ENCODE assay signal across 10 cellular contexts in the genomic region with DNA sequence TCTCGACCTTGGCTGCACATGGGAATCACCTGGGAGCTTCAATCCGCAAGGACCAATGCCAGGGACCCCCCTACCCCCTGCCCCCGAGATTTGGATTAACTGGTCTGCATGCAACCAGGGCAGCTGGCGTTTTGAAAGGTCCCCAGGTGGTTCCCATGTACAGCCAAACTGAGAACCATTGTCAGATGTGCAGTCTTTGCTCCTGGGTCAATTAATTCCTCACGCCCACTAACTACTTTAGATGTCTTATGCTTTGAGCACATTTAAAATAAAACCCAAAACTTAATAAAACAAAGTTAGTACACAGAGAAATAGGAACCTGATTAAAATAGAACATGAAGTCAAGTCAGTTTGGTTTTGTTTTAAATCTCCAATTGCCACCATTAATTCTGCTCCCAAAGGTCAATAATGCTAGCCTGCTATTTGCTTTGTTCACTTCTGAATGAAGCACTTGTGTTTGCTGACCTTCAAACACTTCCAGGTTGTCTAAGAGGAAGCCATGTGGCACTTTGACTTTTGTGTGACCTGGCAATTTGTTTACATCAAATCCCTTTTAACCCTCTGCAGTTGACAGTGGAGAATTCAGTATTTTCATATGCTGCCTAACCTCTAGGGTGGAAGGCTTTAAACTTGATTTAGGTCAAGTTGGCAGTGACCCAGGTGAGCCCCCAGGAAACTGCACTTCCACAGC. TPM values are rescaled to one million over a fixed set of nuclear protein-coding genes. Genes with fewer than 3 reads are reported as not detected.
DNase-seq lines count a peak whose midpoint lies in the region; ATAC-seq, FAIRE-seq and TF ChIP-seq lines count a peak whose summit lies in the region.
"Had no signal": no experiment of that assay in that cellular context is flagged by ENCODE, and none has a peak within 500 bp of the region (broad histone marks: within the 10 kb centered on the region; RNA-seq: fewer than 3 reads in every experiment).

No MANE protein-coding gene starts in this region.

- intact Hi-C loops in A673 (cut with micrococcal nuclease; ENCODE audit: unreplicated experiment) = loop anchor here (1.0 to 10.0 kb wide), 4 partner anchors 397 to 1077 kb away; partner anchors contain the start of gene GEMIN8
- intact Hi-C loops in activated B cell treated with CpG ODN at 0.5 μM for 24 hours (cut with micrococcal nuclease) = loop anchor here (1.0 to 5.0 kb wide), 5 partner anchors 145 to 700 kb away; no protein-coding TSS in a partner anchor
- intact Hi-C loops in right lobe of liver (cut with DNase I) = loop anchor here in 1 of 2 donors (5.0 kb wide), 1 partner anchor 540 kb away; no protein-coding TSS in a partner anchor
- intact Hi-C loops in tibial artery (cut with DNase I; ENCODE audit: low total_unique reads) = loop anchor here (10.0 kb wide), 1 partner anchor 697 kb away; no protein-coding TSS in a partner anchor
- intact Hi-C loops in psoas muscle (cut with DNase I) = loop anchor here (2.0 to 5.0 kb wide), 2 partner anchors 540 to 541 kb away; no protein-coding TSS in a partner anchor

- no TSS peak for BruUV-seq in A673 (replicated peaks; lab: Mats Ljungman, UMichigan)

- WGBS in right lobe of liver (ENCODE audit: insufficient coverage, low coverage, low lambda C conversion rate, missing lambda C conversion rate) = 58% methylated on average over 5 of the region's 5 CpGs
- 49 to 75% (median 65%) methylated on average over 5 of the region's 5 CpGs for WGBS in psoas muscle, 3 donors

- peaks cover 37% of the 10 kb centered on the region for H3K4me1 ChIP-seq in A673 (ENCODE audit: insufficient read depth, low read length, poor library complexity, severe bottlenecking)
- H3K4me1 ChIP-seq in right lobe of liver = peaks cover 0 to 15% (median 6%) of the 10 kb centered on the region in 4 donors
- H3K4me1 ChIP-seq in tibial artery = peaks cover 0 to 12% (median 0%) of the 10 kb centered on the region in 4 donors
- H3K4me1 ChIP-seq in psoas muscle = peaks cover 5% of the 10 kb centered on the region

- FAIRE-seq in GM18507 (lab: Jason Lieb, UNC) = peak; percentile 18
- FAIRE-seq: bronchial epithelial cell, islet of Langerhans had no signal

- no peak for DNase-seq in A673 (ENCODE audit: low spot score)
- no peak for DNase-seq in GM18507 (ENCODE audit: extremely low spot score, insufficient read length, low read depth)
- no peak for DNase-seq in activated B cell treated with CpG ODN at 0.5 μM for 24 hours
- DNase-seq in right lobe of liver = no peak
- no peak for DNase-seq in tibial artery
- no peak for DNase-seq in NCI-H446 treated with DMSO at 0.1 percent for 48 hours (lab: John Stamatoyannopoulos, UW)
- no peak for DNase-seq in psoas muscle
- DNase-seq in stimulated activated CD4-positive, alpha-beta T cell treated with anti-CD3 and anti-CD28 coated beads, Interleukin-2, amount 100 ng/mL, for 24 hours = no peak

- H3K9me3 ChIP-seq in A673 (ENCODE audit: low read depth, low read length, poor library complexity, severe bottlenecking) (no peaks in the 10 kb centered on the region), right lobe of liver (no peaks in the 10 kb centered on the region), tibial artery (no peaks in the 10 kb centered on the region), psoas muscle (no peaks in the 10 kb centered on the region)

- H3K36me3 ChIP-seq in A673 (ENCODE audit: insufficient read depth, low read length, poor library complexity, severe bottlenecking) (no peaks in the 10 kb centered on the region), right lobe of liver (no peaks in the 10 kb centered on the region), tibial artery (no peaks in the 10 kb centered on the region), psoas muscle (ENCODE audit: insufficient read depth in 1 of 2, low read depth in 1 of 2) (no peaks in the 10 kb centered on the region)

- H3K4me3 ChIP-seq in A673 (ENCODE audit: low read depth, low read length, poor library complexity, severe bottlenecking) (no peak overlapping the region), right lobe of liver (no peak overlapping the region), tibial artery (no peak overlapping the region), psoas muscle (no peak overlapping the region)

- no peak for ATAC-seq in activated B cell treated with CpG ODN at 0.5 μM for 24 hours (ENCODE audit: low read depth)
- ATAC-seq in right lobe of liver = peak; percentile 7 to 80 (median 45)
- no peak for ATAC-seq in psoas muscle

- no peak for TF ChIP-seq CTCF in A673 (conservative IDR thresholded peaks at IDR 0.05; ENCODE audit: low read depth, low read length)
- no peak for TF ChIP-seq CTCF in activated B cell treated with CpG ODN at 0.5 μM for 24 hours (IDR thresholded peaks at IDR 0.05)
- no peak for TF ChIP-seq CTCF in right lobe of liver (IDR thresholded peaks at IDR 0.05)
- no peak for TF ChIP-seq CTCF in tibial artery (IDR thresholded peaks at IDR 0.05)
- TF ChIP-seq CTCF in psoas muscle (IDR thresholded peaks at IDR 0.05) = no peak

- H3K27ac Mint-ChIP-seq in activated B cell treated with CpG ODN at 0.5 μM for 24 hours = peak overlapping the region; percentile 92

- H3K9me3 Mint-ChIP-seq in activated B cell treated with CpG ODN at 0.5 μM for 24 hours = no peaks in the 10 kb centered on the region

- H3K36me3 Mint-ChIP-seq in activated B cell treated with CpG ODN at 0.5 μM for 24 hours (ENCODE audit: low read depth) = no peaks in the 10 kb centered on the region

- H3K27ac ChIP-seq in A673 (ENCODE audit: low read depth, low read length, poor library complexity, severe bottlenecking) = peak overlapping the region; percentile 51
- H3K27ac ChIP-seq in right lobe of liver = peak overlapping the region in 1 of 3 donors; percentile 7
- H3K27ac ChIP-seq in tibial artery = peak overlapping the region in 1 of 2 donors; percentile 39
- H3K27ac ChIP-seq in psoas muscle = no peak overlapping the region

- peaks cover 63% of the 10 kb centered on the region for H3K4me1 Mint-ChIP-seq in activated B cell treated with CpG ODN at 0.5 μM for 24 hours

- TF ChIP-seq POLR2A in right lobe of liver (IDR thresholded peaks at IDR 0.05) = no peak

- no peaks in the 10 kb centered on the region for H3K27me3 Mint-ChIP-seq in activated B cell treated with CpG ODN at 0.5 μM for 24 hours

- CTCF ChIA-PET in A673 (lab: Charles Lee) = interaction anchor here (2.9 kb wide), 1 partner anchor 541 kb away, joined by 55 read pairs; no protein-coding TSS in a partner anchor
- CTCF ChIA-PET in activated B cell treated with CpG ODN at 0.5 μM for 24 hours (lab: Charles Lee) = interaction anchor here (0.6 to 6.8 kb wide), 13 partner anchors 10 to 541 kb away, joined by 3 to 142 read pairs (median 13); partner anchors contain the start of gene TMSB4X

- POLR2A ChIA-PET in A673 (lab: Charles Lee; ENCODE audit: low non-redundant PET) (interaction anchor here (0.7 kb wide), 1 partner anchor 136 kb away, joined by 5 read pairs; no protein-coding TSS in a partner anchor), activated B cell treated with CpG ODN at 0.5 μM for 24 hours (lab: Charles Lee) (interaction anchor here (1.2 to 14.8 kb wide), 7 partner anchors 28 to 540 kb away, joined by 3 to 931 read pairs (median 21); partner anchors contain the start of gene TMSB4X)

- H3K27me3 ChIP-seq in A673 (replicated peaks; ENCODE audit: insufficient read depth, low read depth, low read length, poor library complexity) = no peaks in the 10 kb centered on the region
- no peaks in the 10 kb centered on the region for H3K27me3 ChIP-seq in right lobe of liver
- H3K27me3 ChIP-seq in tibial artery = no peaks in the 10 kb centered on the region
- H3K27me3 ChIP-seq in psoas muscle (ENCODE audit: insufficient read depth in 3 of 3, low read length in 2 of 3) = no peaks in the 10 kb centered on the region

- peak overlapping the region; percentile 24 for H3K4me3 Mint-ChIP-seq in activated B cell treated with CpG ODN at 0.5 μM for 24 hours

RNA-seq across cellular contexts. Expression of gene TMSB4X, which starts 27.2 kb away (rescaled TPM):
- total RNA-seq in A673 (2021) (975 and 1,093 TPM in 2 replicates), activated B cell treated with CpG ODN at 0.5 μM for 24 hours (5,922 and 6,273 TPM in 2 replicates), right lobe of liver (1,000 to 10,000 TPM in 1 of 6 experiments, 100 to 1,000 TPM in 5; 348 to 1,121 (median 708) TPM), psoas muscle (100 to 1,000 TPM; 382 to 731 (median 461) TPM)
- 1,000 to 10,000 TPM in 1 of 3 donors, 100 to 1,000 TPM in 2; 534 to 1,148 (median 724) TPM for polyA plus RNA-seq in psoas muscle

RNA-seq across cellular contexts. Expression of gene TLR8, which starts 41.3 kb away (rescaled TPM):
- total RNA-seq in A673 (2021) (not detected in 2 replicates), activated B cell treated with CpG ODN at 0.5 μM for 24 hours (0.20 and 0.22 TPM in 2 replicates), right lobe of liver (1 to 10 TPM in 4 of 6 experiments, under 1 TPM in 2; 0.37 to 2.2 (median 1.4) TPM), psoas muscle (under 1 TPM; 0.36 to 0.57 (median 0.48) TPM)
- polyA plus RNA-seq in psoas muscle = under 1 TPM; 0.06 to 0.10 (median 0.09) TPM
- total RNA-seq: bronchial epithelial cell had no signal

Comparison
In these comparisons a context has a peak if more than half of its experiments do, and no peak if none do; other contexts are left out.
1. ATAC-seq: peak in right lobe of liver (4 of 4); none in activated B cell treated with CpG ODN at 0.5 μM for 24 hours (single experiment) and psoas muscle (0 of 4).